In the genomic region with DNA sequence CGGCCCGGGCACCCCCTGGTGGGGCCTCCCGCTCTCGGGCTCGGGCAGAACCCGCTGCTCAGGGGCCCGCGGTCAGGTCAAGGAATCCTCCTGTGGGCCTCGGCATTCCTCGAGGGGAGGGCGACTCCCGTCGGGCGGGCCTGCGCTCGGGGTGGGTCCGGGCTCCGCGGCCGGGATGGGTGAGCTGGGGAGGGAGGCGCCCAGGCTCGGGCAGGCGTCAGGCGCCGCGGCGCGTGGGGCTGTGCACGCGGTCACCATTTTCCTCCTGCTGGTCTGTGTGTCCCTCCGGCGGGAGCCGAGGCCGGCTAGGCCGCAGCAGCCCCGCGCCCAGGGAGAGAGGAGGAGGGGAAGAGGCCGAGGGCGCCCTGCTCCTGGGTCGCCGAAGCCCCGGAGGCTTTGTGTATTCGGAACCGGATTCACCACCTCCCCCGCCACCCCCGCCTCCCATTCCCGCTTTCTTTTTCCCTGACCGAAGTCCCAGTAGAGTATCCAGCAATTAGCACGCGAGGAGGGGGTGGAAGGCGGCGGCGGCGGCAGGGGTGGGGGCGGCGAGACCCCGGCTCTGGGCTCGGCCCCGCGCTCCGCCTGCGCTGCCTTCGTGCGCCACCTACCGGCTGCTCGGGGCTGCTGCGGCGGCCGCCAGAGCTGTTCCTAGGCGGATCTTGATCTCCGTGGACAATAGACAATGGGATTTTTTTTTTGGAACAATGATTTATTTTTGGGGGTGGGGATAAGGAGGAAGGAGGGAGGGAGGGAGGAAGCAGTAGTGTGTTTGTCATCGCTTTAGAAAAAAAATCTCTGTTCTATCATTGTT, we compare ENCODE assay signal across 1 cellular context.
TF ChIP-seq lines count a peak whose summit lies in the region.

No MANE protein-coding gene starts in this region.

TF ChIP-seq in H1, 55 proteins besides CTCF, POLR2A, EP300 and RAD21 (continued from another document):
- TF ChIP-seq, protein P1, sequence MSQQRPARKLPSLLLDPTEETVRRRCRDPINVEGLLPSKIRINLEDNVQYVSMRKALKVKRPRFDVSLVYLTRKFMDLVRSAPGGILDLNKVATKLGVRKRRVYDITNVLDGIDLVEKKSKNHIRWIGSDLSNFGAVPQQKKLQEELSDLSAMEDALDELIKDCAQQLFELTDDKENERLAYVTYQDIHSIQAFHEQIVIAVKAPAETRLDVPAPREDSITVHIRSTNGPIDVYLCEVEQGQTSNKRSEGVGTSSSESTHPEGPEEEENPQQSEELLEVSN (IDR thresholded peaks at IDR 0.05) = peak; percentile 68
- TF ChIP-seq SP1 (IDR thresholded peaks at IDR 0.05; ENCODE audit: low read depth, low read length) (no peak), EZH2 (IDR thresholded peaks at IDR 0.05; ENCODE audit: low read depth, low read length, severe bottlenecking) (peak; percentile 8), PHF8 (conservative IDR thresholded peaks at IDR 0.05; ENCODE audit: low read depth, low read length) (peak; percentile 30; the same call in 1 of the 2 replicates), RFX5 (IDR thresholded peaks at IDR 0.05; ENCODE audit: borderline replicate concordance, low read depth, low read length) (no peak)
- TF ChIP-seq, protein P2, sequence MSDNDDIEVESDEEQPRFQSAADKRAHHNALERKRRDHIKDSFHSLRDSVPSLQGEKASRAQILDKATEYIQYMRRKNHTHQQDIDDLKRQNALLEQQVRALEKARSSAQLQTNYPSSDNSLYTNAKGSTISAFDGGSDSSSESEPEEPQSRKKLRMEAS (IDR thresholded peaks at IDR 0.05) = peak; percentile 55
